In the genomic region with DNA sequence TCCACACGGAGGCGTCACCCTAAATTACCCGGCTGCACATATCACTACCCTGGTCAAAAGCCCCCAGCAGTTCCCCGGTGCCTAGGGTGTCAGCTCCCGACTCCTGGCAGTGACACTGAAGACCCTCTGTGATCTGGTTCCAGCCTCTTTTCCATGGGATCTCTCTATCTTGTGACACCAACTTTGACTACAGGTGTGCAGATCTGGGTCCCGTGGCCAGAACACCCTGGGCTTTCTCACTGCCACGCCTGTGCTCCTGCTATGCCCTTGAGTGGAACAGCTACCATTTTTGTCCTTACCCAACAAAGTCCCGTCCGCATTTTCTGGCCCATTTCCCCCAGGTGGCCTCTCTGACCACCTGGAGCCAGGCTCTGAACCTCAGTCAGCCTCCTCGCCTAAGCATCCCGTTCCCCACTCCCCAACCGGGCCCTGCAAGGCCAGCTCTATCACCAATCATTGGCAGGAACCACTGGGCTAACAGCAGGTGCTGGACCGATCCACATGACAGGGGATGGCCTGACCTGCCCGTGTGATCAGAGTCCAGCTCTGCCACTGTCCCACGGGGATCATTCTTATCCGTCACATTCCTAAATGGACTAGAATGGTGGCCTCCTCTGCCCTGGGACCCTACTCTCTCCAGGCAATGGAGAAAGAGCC, we compare ENCODE assay signal across 10 cellular contexts. TPM values are rescaled to one million over a fixed set of nuclear protein-coding genes. Genes with fewer than 3 reads are reported as not detected.
DNase-seq lines count a peak whose midpoint lies in the region; ATAC-seq and TF ChIP-seq lines count a peak whose summit lies in the region.
"Had no signal": no experiment of that assay in that cellular context is flagged by ENCODE, and none has a peak within 500 bp of the region (broad histone marks: within the 10 kb centered on the region; RNA-seq: fewer than 3 reads in every experiment).

No MANE protein-coding gene starts in this region.

- 89 to 90% methylated on average over 15 to 16 of the region's 16 CpGs for WGBS in testis, 2 donors

- no peaks in the 10 kb centered on the region for H3K9me3 Mint-ChIP-seq in activated naive CD4-positive, alpha-beta T cell treated with anti-CD3 and anti-CD28 coated beads, Interleukin-2, amount 50 U/mL, for 72 hours
- H3K9me3 Mint-ChIP-seq in effector memory CD8-positive, alpha-beta T cell, result no peaks in the 10 kb centered on the region
- no peaks in the 10 kb centered on the region for H3K9me3 Mint-ChIP-seq in naive thymus-derived CD8-positive, alpha-beta T cell
- H3K9me3 Mint-ChIP-seq in type B pancreatic cell, result no peaks in the 10 kb centered on the region

- no peak for TF ChIP-seq POLR2A in testis (IDR thresholded peaks at IDR 0.05)

- H3K4me3 ChIP-seq in testis, result no peak overlapping the region

- H3K4me1 ChIP-seq in testis, result peaks cover 40% of the 10 kb centered on the region

- no peaks in the 10 kb centered on the region for H3K27me3 ChIP-seq in testis

- DNase-seq in activated naive CD4-positive, alpha-beta T cell treated with anti-CD3 and anti-CD28 coated beads, Interleukin-2, amount 50 U/mL, for 72 hours (ENCODE audit: low spot score in 2 of 2), result peak in 1 of 2 donors; percentile 45
- DNase-seq in activated naive CD4-positive, alpha-beta T cell treated with Interleukin-2 at 50 U/mL for 16 hours, result no peak
- no peak for DNase-seq in effector memory CD8-positive, alpha-beta T cell
- no peak for DNase-seq in naive thymus-derived CD8-positive, alpha-beta T cell
- DNase-seq in type B pancreatic cell (ENCODE audit: extremely low spot score, unreplicated experiment) (no peak), DMS53 (lab: John Stamatoyannopoulos, UW) (no peak), testis (no peak)
- DNase-seq: KG1, NCI-H524 had no signal

- intact Hi-C loops in testis (cut with DNase I; ENCODE audit: low total_unique reads), result loop anchor here (5.0 to 10.0 kb wide), 2 partner anchors 139 to 352 kb away; a partner anchor contains a TSS

- POLR2A ChIA-PET in naive thymus-derived CD8-positive, alpha-beta T cell (lab: Charles Lee), result interaction anchor here (0.8 to 13.1 kb wide), 14 partner anchors 20 to 347 kb away, joined by 3 to 231 read pairs (median 6); a partner anchor contains a TSS

- H3K4me3 Mint-ChIP-seq in effector memory CD8-positive, alpha-beta T cell, result peak overlapping the region; percentile 76 to 80
- peak overlapping the region in 9 of 10 donors; percentile 20 to 82 (median 72) for H3K4me3 Mint-ChIP-seq in naive thymus-derived CD8-positive, alpha-beta T cell
- H3K4me3 Mint-ChIP-seq in type B pancreatic cell, result no peak overlapping the region

- ATAC-seq in activated naive CD4-positive, alpha-beta T cell treated with anti-CD3 and anti-CD28 coated beads, Interleukin-2, amount 50 U/mL, for 72 hours, result no peak
- ATAC-seq in effector memory CD8-positive, alpha-beta T cell (replicated peaks), result no peak
- ATAC-seq in naive thymus-derived CD8-positive, alpha-beta T cell, result no peak
- ATAC-seq in GM19328 (IDR thresholded peaks at IDR 0.05; ENCODE audit: unreplicated experiment), result no peak

- peak overlapping the region; percentile 2 to 31 for H3K27ac Mint-ChIP-seq in activated naive CD4-positive, alpha-beta T cell treated with anti-CD3 and anti-CD28 coated beads, Interleukin-2, amount 50 U/mL, for 72 hours
- peak overlapping the region; percentile 98 to 99 for H3K27ac Mint-ChIP-seq in effector memory CD8-positive, alpha-beta T cell
- peak overlapping the region; percentile 93 to 99 (median 98) for H3K27ac Mint-ChIP-seq in naive thymus-derived CD8-positive, alpha-beta T cell
- H3K27ac Mint-ChIP-seq in type B pancreatic cell, result peak overlapping the region; percentile 34

- peaks cover 59 to 60% of the 10 kb centered on the region in 2 donors for H3K4me1 Mint-ChIP-seq in effector memory CD8-positive, alpha-beta T cell (ENCODE audit: low read depth in 2 of 2)
- peaks cover 35 to 60% (median 56%) of the 10 kb centered on the region in 4 donors for H3K4me1 Mint-ChIP-seq in naive thymus-derived CD8-positive, alpha-beta T cell
- H3K4me1 Mint-ChIP-seq in type B pancreatic cell (ENCODE audit: unreplicated experiment), result peaks cover 28% of the 10 kb centered on the region

- TF ChIP-seq CTCF in type B pancreatic cell (conservative IDR thresholded peaks at IDR 0.05), result no peak
- no peak for TF ChIP-seq CTCF in testis (IDR thresholded peaks at IDR 0.05)

- no peaks in the 10 kb centered on the region for H3K36me3 Mint-ChIP-seq in activated naive CD4-positive, alpha-beta T cell treated with anti-CD3 and anti-CD28 coated beads, Interleukin-2, amount 50 U/mL, for 72 hours
- peaks cover 17% of the 10 kb centered on the region for H3K36me3 Mint-ChIP-seq in effector memory CD8-positive, alpha-beta T cell (ENCODE audit: insufficient read depth)
- peaks cover 0 to 2% (median 0%) of the 10 kb centered on the region in 3 donors for H3K36me3 Mint-ChIP-seq in naive thymus-derived CD8-positive, alpha-beta T cell
- no peaks in the 10 kb centered on the region for H3K36me3 Mint-ChIP-seq in type B pancreatic cell

- H3K27ac ChIP-seq in testis, result no peak overlapping the region

- peaks cover 9 to 12% of the 10 kb centered on the region in 2 donors for H3K27me3 Mint-ChIP-seq in effector memory CD8-positive, alpha-beta T cell
- H3K27me3 Mint-ChIP-seq in naive thymus-derived CD8-positive, alpha-beta T cell, result no peaks in the 10 kb centered on the region
- H3K27me3 Mint-ChIP-seq in type B pancreatic cell, result peaks cover 6% of the 10 kb centered on the region

- no peaks in the 10 kb centered on the region for H3K36me3 ChIP-seq in testis (ENCODE audit: low read depth, missing control alignments)

- no peaks in the 10 kb centered on the region for H3K9me3 ChIP-seq in testis

RNA-seq across cellular contexts. Expression of a gene that starts 20.7 kb away (rescaled TPM):
- total RNA-seq in activated naive CD4-positive, alpha-beta T cell treated with anti-CD3 and anti-CD28 coated beads, Interleukin-2, amount 50 U/mL, for 72 hours, result 10 to 100 TPM; 25.0 to 43.8 TPM
- total RNA-seq in naive thymus-derived CD8-positive, alpha-beta T cell, result 100 to 1,000 TPM; 131 to 133 TPM
- polyA plus RNA-seq in naive thymus-derived CD8-positive, alpha-beta T cell, result 10 to 100 TPM; 19.1 to 23.1 (median 19.5) TPM
- total RNA-seq in type B pancreatic cell (ENCODE audit: low replicate concordance) (4.8 and 5.0 TPM in 2 replicates), testis (10 to 100 TPM; 51.3 to 62.8 TPM)
- 25.7 TPM for polyA plus RNA-seq in testis (ENCODE audit: insufficient read depth, low read depth, low replicate concordance)

Comparison
In these comparisons a context has a peak if more than half of its experiments do, and no peak if none do; other contexts are left out.
1. H3K27ac Mint-ChIP-seq: peak in every context shown above with its lines; median percentile 98 in effector memory CD8-positive, alpha-beta T cell; 98 in naive thymus-derived CD8-positive, alpha-beta T cell; 34 in type B pancreatic cell; 16 in activated naive CD4-positive, alpha-beta T cell treated with anti-CD3 and anti-CD28 coated beads, Interleukin-2, amount 50 U/mL, for 72 hours.